17 cellular contexts compared by ENCODE assay signal in the genomic region with DNA sequence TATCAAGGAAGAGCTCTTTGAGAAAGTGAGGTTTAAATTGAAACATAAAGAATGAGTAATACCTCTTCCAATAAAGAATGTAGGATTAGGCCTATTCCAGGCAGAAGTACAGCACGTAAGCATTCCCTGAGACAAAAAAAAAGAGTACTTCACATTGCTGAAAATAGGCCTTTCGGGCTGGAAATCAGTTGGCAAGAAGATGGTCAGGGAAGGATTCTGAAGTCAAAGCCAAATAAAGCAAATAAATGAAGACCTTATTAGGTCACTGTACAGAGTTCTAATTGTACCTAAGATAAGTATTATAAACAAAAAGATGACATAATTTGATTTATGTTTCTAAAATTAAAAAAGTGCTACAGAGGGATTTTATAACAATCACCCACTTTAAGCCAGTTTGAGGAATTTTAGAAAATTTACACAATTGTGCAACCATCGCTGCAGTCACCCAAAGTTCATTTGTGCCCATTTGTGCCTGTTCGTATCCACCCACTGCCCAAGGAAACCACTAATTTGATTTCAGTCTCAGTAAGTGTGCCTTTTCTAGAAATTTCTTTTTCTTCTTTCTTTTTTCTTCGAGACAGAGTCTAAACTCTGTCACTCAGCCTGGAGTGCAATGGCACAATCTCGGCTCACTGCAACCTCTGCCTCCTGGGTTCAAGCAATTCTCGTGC.
"Had no signal": no experiment of that assay in that cellular context is flagged by ENCODE, and none has a peak within 500 bp of the region (broad histone marks: within the 10 kb centered on the region; RNA-seq: fewer than 3 reads in every experiment).

No MANE protein-coding gene starts in this region.

- H3K9me3 Mint-ChIP-seq: activated CD8-positive, alpha-beta T cell treated with anti-CD3 and anti-CD28 coated beads for 36 hours; central memory CD8-positive, alpha-beta T cell; type B pancreatic cell had no signal

- H3K4me1 ChIP-seq: prostate gland, spleen had no signal

- H3K4me3 ChIP-seq: prostate gland, spleen had no signal

- H3K36me3 Mint-ChIP-seq: memory B cell; natural killer cell treated with Interleukin-12 subunit alpha and Interleukin-12 subunit beta and Interleukin-15 and Interleukin-18, amount 100 ng/mL, for 72 hours; stimulated activated naive B cell treated with anti-CD40 and anti-IgM and Interleukin-4, amounts not matched to agents 10 μg/mL and 1 μg/mL and 100 μg/mL, for 72 hours; type B pancreatic cell had no signal

- H3K36me3 ChIP-seq: prostate gland, spleen had no signal

- H3K27me3 ChIP-seq: spleen had no signal

- DNase-seq: activated CD4-positive, alpha-beta T cell treated with anti-CD3 and anti-CD28 coated beads for 36 hours; activated CD8-positive, alpha-beta memory T cell treated with anti-CD3 and anti-CD28 coated beads, Interleukin-2, amount 50 U/mL, for 4 hours; activated CD8-positive, alpha-beta T cell treated with anti-CD3 and anti-CD28 coated beads for 36 hours; activated naive CD8-positive, alpha-beta T cell treated with anti-CD3 and anti-CD28 coated beads, Interleukin-2, amount 10 ng/mL, durations not matched to agents 7 days and 5 days; activated T-cell treated with anti-CD3 and anti-CD28 coated beads, Interleukin-2, amount 50 U/mL, for 72 hours; glutamatergic neuron; nucleus accumbens; spleen; stimulated activated CD4-positive, alpha-beta T cell treated with anti-CD3 and anti-CD28 coated beads, Interleukin-1b, Interleukin-23, amount 100 ng/mL, for 48 hours; stimulated activated naive B cell treated with anti-CD40 and anti-IgM and Interleukin-4, amounts not matched to agents 10 μg/mL and 1 μg/mL and 100 μg/mL, for 72 hours; T-helper 9 cell had no signal

- H3K27ac ChIP-seq: prostate gland, spleen had no signal

- H3K27me3 Mint-ChIP-seq: activated CD8-positive, alpha-beta T cell treated with anti-CD3 and anti-CD28 coated beads for 36 hours; stimulated activated naive B cell treated with anti-CD40 and anti-IgM and Interleukin-4, amounts not matched to agents 10 μg/mL and 1 μg/mL and 100 μg/mL, for 72 hours; type B pancreatic cell had no signal

- H3K4me3 Mint-ChIP-seq: activated CD4-positive, alpha-beta T cell treated with anti-CD3 and anti-CD28 coated beads for 36 hours; activated CD8-positive, alpha-beta T cell treated with anti-CD3 and anti-CD28 coated beads for 36 hours; activated naive CD8-positive, alpha-beta T cell treated with anti-CD3 and anti-CD28 coated beads, Interleukin-2, amount 10 ng/mL, durations not matched to agents 7 days and 5 days; activated T-cell treated with anti-CD3 and anti-CD28 coated beads, Interleukin-2, amount 50 U/mL, for 72 hours; central memory CD8-positive, alpha-beta T cell; memory B cell; natural killer cell treated with Interleukin-12 subunit alpha and Interleukin-12 subunit beta and Interleukin-15 and Interleukin-18, amount 100 ng/mL, for 72 hours; stimulated activated naive B cell treated with anti-CD40 and anti-IgM and Interleukin-4, amounts not matched to agents 10 μg/mL and 1 μg/mL and 100 μg/mL, for 72 hours; type B pancreatic cell had no signal

- H3K9me3 ChIP-seq: prostate gland, spleen had no signal

- ATAC-seq: activated CD4-positive, alpha-beta T cell treated with anti-CD3 and anti-CD28 coated beads for 36 hours; activated CD8-positive, alpha-beta T cell treated with anti-CD3 and anti-CD28 coated beads for 36 hours; activated T-cell treated with anti-CD3 and anti-CD28 coated beads, Interleukin-2, amount 50 U/mL, for 72 hours; natural killer cell treated with Interleukin-12 subunit alpha and Interleukin-12 subunit beta and Interleukin-15 and Interleukin-18, amount 100 ng/mL, for 72 hours; sciatic nerve; stimulated activated naive B cell treated with anti-CD40 and anti-IgM and Interleukin-4, amounts not matched to agents 10 μg/mL and 1 μg/mL and 100 μg/mL, for 72 hours had no signal

- H3K27ac Mint-ChIP-seq: activated CD4-positive, alpha-beta T cell treated with anti-CD3 and anti-CD28 coated beads for 36 hours; activated CD8-positive, alpha-beta T cell treated with anti-CD3 and anti-CD28 coated beads for 36 hours; activated naive CD8-positive, alpha-beta T cell treated with anti-CD3 and anti-CD28 coated beads, Interleukin-2, amount 10 ng/mL, durations not matched to agents 7 days and 5 days; activated T-cell treated with anti-CD3 and anti-CD28 coated beads, Interleukin-2, amount 50 U/mL, for 72 hours; memory B cell; natural killer cell treated with Interleukin-12 subunit alpha and Interleukin-12 subunit beta and Interleukin-15 and Interleukin-18, amount 100 ng/mL, for 72 hours; stimulated activated naive B cell treated with anti-CD40 and anti-IgM and Interleukin-4, amounts not matched to agents 10 μg/mL and 1 μg/mL and 100 μg/mL, for 72 hours; type B pancreatic cell had no signal

- H3K4me1 Mint-ChIP-seq: activated CD4-positive, alpha-beta T cell treated with anti-CD3 and anti-CD28 coated beads for 36 hours; activated naive CD8-positive, alpha-beta T cell treated with anti-CD3 and anti-CD28 coated beads, Interleukin-2, amount 10 ng/mL, durations not matched to agents 7 days and 5 days; central memory CD8-positive, alpha-beta T cell; memory B cell; stimulated activated naive B cell treated with anti-CD40 and anti-IgM and Interleukin-4, amounts not matched to agents 10 μg/mL and 1 μg/mL and 100 μg/mL, for 72 hours had no signal
